24 cellular contexts compared by ENCODE assay signal in the genomic region with DNA sequence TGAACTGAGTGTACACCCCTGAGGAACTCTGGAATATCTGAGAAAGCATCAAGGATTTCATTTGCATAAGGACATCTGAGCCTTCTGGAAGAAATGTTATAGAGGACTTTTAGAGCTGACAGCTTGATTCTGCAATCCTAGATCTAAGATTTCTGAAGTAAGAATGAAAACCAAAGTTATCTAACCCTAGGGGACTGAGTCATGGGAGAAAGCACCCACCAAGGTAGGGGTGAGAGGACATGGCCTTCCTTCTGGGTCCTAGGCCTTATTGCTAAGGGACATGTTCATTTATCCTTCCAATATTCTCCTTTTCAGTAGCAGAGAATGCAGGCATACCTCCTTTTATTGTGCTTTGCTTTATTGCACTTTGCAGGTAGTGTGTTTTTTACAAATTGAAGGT.
DNase-seq lines count a peak whose midpoint lies in the region; ATAC-seq and TF ChIP-seq lines count a peak whose summit lies in the region.
"Had no signal": no experiment of that assay in that cellular context is flagged by ENCODE, and none has a peak within 500 bp of the region (broad histone marks: within the 10 kb centered on the region; RNA-seq: fewer than 3 reads in every experiment).

No MANE protein-coding gene starts in this region.

- H3K4me1 ChIP-seq in lower lobe of right lung = peaks cover 15% of the 10 kb centered on the region
- H3K4me1 ChIP-seq: tibial artery had no signal

- POLR2A ChIA-PET in CD4-positive, alpha-beta T cell (lab: Charles Lee) = no interaction called here
- POLR2A ChIA-PET in activated CD4-positive, alpha-beta memory T cell treated with anti-CD3 and anti-CD28 coated beads, Interleukin-2, amount 10 ng/mL, durations not matched to agents 7 days and 5 days (lab: Charles Lee) = interaction anchor here (0.5 to 1.6 kb wide), 6 partner anchors 42 to 580 kb away, joined by 3 to 5 read pairs (median 3); a partner anchor contains a TSS

- no peak overlapping the region for H3K4me3 ChIP-seq in foreskin fibroblast (ENCODE audit: low read depth in 1 of 2, low read length in 2 of 2)
- no peak overlapping the region for H3K4me3 ChIP-seq in lower lobe of right lung
- H3K4me3 ChIP-seq: esophagus muscularis mucosa, PC-9, stomach, tibial artery had no signal

- H3K4me1 Mint-ChIP-seq in T-helper 1 cell treated with Interleukin-12 subunit alpha and Interleukin-12 subunit beta and Interleukin-4 antibody, amounts not matched to agents 30 μg/mL and 1 μg/mL, for 36 hours (ENCODE audit: low read depth) = peaks cover 40% of the 10 kb centered on the region
- peaks cover 24% of the 10 kb centered on the region for H3K4me1 Mint-ChIP-seq in CD4-positive, alpha-beta T cell (ENCODE audit: low read depth)
- peaks cover 26% of the 10 kb centered on the region for H3K4me1 Mint-ChIP-seq in activated CD4-positive, alpha-beta memory T cell treated with anti-CD3 and anti-CD28 coated beads, Interleukin-2, amount 10 ng/mL, durations not matched to agents 7 days and 5 days

- no peak for ATAC-seq in CD4-positive, alpha-beta T cell (ENCODE audit: poor library complexity)
- ATAC-seq in SK-N-SH treated with all-trans-retinoic acid at 6 μM for 48 hours (no peak), lower lobe of right lung (no peak), HG03139 (IDR thresholded peaks at IDR 0.05; ENCODE audit: unreplicated experiment) (no peak)

- H3K36me3 ChIP-seq in lower lobe of right lung = no peaks in the 10 kb centered on the region
- H3K36me3 ChIP-seq: esophagus muscularis mucosa, stomach, tibial artery had no signal

- TF ChIP-seq CTCF in CD4-positive, alpha-beta T cell (IDR thresholded peaks at IDR 0.05) = no peak
- TF ChIP-seq CTCF in foreskin fibroblast (IDR thresholded peaks at IDR 0.05; ENCODE audit: low read depth, low read length) (no peak), lower lobe of right lung (IDR thresholded peaks at IDR 0.05) (no peak)

- H3K27ac ChIP-seq in CD4-positive, alpha-beta T cell (ENCODE audit: low read depth, low read length) = no peak overlapping the region
- H3K27ac ChIP-seq in lower lobe of right lung = no peak overlapping the region
- H3K27ac ChIP-seq: esophagus muscularis mucosa, HL-60, PC-9, stomach, tibial artery had no signal

- H3K36me3 Mint-ChIP-seq in T-helper 1 cell treated with Interleukin-12 subunit alpha and Interleukin-12 subunit beta and Interleukin-4 antibody, amounts not matched to agents 30 μg/mL and 1 μg/mL, for 36 hours (ENCODE audit: low read depth) = peaks cover 2% of the 10 kb centered on the region
- no peaks in the 10 kb centered on the region for H3K36me3 Mint-ChIP-seq in CD4-positive, alpha-beta T cell (ENCODE audit: low read depth)
- no peaks in the 10 kb centered on the region for H3K36me3 Mint-ChIP-seq in activated CD4-positive, alpha-beta memory T cell treated with anti-CD3 and anti-CD28 coated beads, Interleukin-2, amount 10 ng/mL, durations not matched to agents 7 days and 5 days (ENCODE audit: low read depth)
- H3K36me3 Mint-ChIP-seq: activated naive CD4-positive, alpha-beta T cell treated with anti-CD3 and anti-CD28 coated beads, Interleukin-2, amount 50 U/mL, for 72 hours had no signal

- H3K9me3 ChIP-seq in CD4-positive, alpha-beta T cell (ENCODE audit: control insufficient read depth, low read length) = no peaks in the 10 kb centered on the region
- no peaks in the 10 kb centered on the region for H3K9me3 ChIP-seq in lower lobe of right lung
- H3K9me3 ChIP-seq: esophagus muscularis mucosa, stomach, tibial artery had no signal

- DNase-seq in T-helper 1 cell (no peak), foreskin fibroblast (peak; percentile 21 to 45), lower lobe of right lung (no peak)
- no peak for DNase-seq in CD4-positive, alpha-beta T cell
- DNase-seq in activated CD4-positive, alpha-beta memory T cell treated with anti-CD3 and anti-CD28 coated beads, Interleukin-2, amount 10 ng/mL, durations not matched to agents 7 days and 5 days = no peak
- DNase-seq: activated B cell treated with CpG ODN at 0.5 μM for 24 hours; activated T-cell treated with anti-CD3 and anti-CD28 coated beads, Interleukin-2, amount 50 U/mL, for 48 hours; DMS53; foreskin melanocyte; GDM1; mammary epithelial cell; NCI-H1048; NCI-H1694 treated with DMSO at 0.1 percent for 48 hours; NK-92 treated with Interleukin-12 subunit alpha and Interleukin-12 subunit beta, amount 100 ng/mL, for 24 hours; PC-9; Right ventricle myocardium superior; stomach; tibial artery had no signal

- H3K27ac Mint-ChIP-seq in T-helper 1 cell treated with Interleukin-12 subunit alpha and Interleukin-12 subunit beta and Interleukin-4 antibody, amounts not matched to agents 30 μg/mL and 1 μg/mL, for 36 hours = peak overlapping the region; percentile 89
- peak overlapping the region; percentile 79 for H3K27ac Mint-ChIP-seq in CD4-positive, alpha-beta T cell
- H3K27ac Mint-ChIP-seq in activated CD4-positive, alpha-beta memory T cell treated with anti-CD3 and anti-CD28 coated beads, Interleukin-2, amount 10 ng/mL, durations not matched to agents 7 days and 5 days = peak overlapping the region; percentile 36

- H3K27me3 Mint-ChIP-seq in T-helper 1 cell treated with Interleukin-12 subunit alpha and Interleukin-12 subunit beta and Interleukin-4 antibody, amounts not matched to agents 30 μg/mL and 1 μg/mL, for 36 hours (ENCODE audit: low read depth) = no peaks in the 10 kb centered on the region
- no peaks in the 10 kb centered on the region for H3K27me3 Mint-ChIP-seq in CD4-positive, alpha-beta T cell
- no peaks in the 10 kb centered on the region for H3K27me3 Mint-ChIP-seq in activated CD4-positive, alpha-beta memory T cell treated with anti-CD3 and anti-CD28 coated beads, Interleukin-2, amount 10 ng/mL, durations not matched to agents 7 days and 5 days
- H3K27me3 Mint-ChIP-seq: activated B cell treated with CpG ODN at 0.5 μM for 24 hours had no signal

- no peak overlapping the region for H3K4me3 Mint-ChIP-seq in T-helper 1 cell treated with Interleukin-12 subunit alpha and Interleukin-12 subunit beta and Interleukin-4 antibody, amounts not matched to agents 30 μg/mL and 1 μg/mL, for 36 hours
- peak overlapping the region; percentile 59 for H3K4me3 Mint-ChIP-seq in CD4-positive, alpha-beta T cell
- no peak overlapping the region for H3K4me3 Mint-ChIP-seq in activated CD4-positive, alpha-beta memory T cell treated with anti-CD3 and anti-CD28 coated beads, Interleukin-2, amount 10 ng/mL, durations not matched to agents 7 days and 5 days

- H3K27me3 ChIP-seq in CD4-positive, alpha-beta T cell (ENCODE audit: control insufficient read depth, insufficient read depth, low read length) = no peaks in the 10 kb centered on the region
- H3K27me3 ChIP-seq in lower lobe of right lung (ENCODE audit: low read depth) = peaks cover 4% of the 10 kb centered on the region
- H3K27me3 ChIP-seq: esophagus muscularis mucosa, stomach, tibial artery had no signal

- H3K9me3 Mint-ChIP-seq in T-helper 1 cell treated with Interleukin-12 subunit alpha and Interleukin-12 subunit beta and Interleukin-4 antibody, amounts not matched to agents 30 μg/mL and 1 μg/mL, for 36 hours = no peaks in the 10 kb centered on the region
- H3K9me3 Mint-ChIP-seq in CD4-positive, alpha-beta T cell = no peaks in the 10 kb centered on the region
- no peaks in the 10 kb centered on the region for H3K9me3 Mint-ChIP-seq in activated CD4-positive, alpha-beta memory T cell treated with anti-CD3 and anti-CD28 coated beads, Interleukin-2, amount 10 ng/mL, durations not matched to agents 7 days and 5 days
- H3K9me3 Mint-ChIP-seq: activated B cell treated with CpG ODN at 0.5 μM for 24 hours had no signal

- CTCF ChIA-PET in CD4-positive, alpha-beta T cell (lab: Charles Lee) = no interaction called here
- CTCF ChIA-PET in activated CD4-positive, alpha-beta memory T cell treated with anti-CD3 and anti-CD28 coated beads, Interleukin-2, amount 10 ng/mL, durations not matched to agents 7 days and 5 days (lab: Charles Lee) = interaction anchor here (1.3 kb wide), 1 partner anchor 118 kb away, joined by 4 read pairs; no protein-coding TSS in a partner anchor

- intact Hi-C loops in CD4-positive, alpha-beta T cell (cut with DNase I, micrococcal nuclease) = no loop called here
- intact Hi-C loops in lower lobe of right lung (cut with DNase I) = no loop called here

TF ChIP-seq in SK-N-SH treated with all-trans-retinoic acid at 6 μM for 48 hours, 23 proteins besides CTCF, POLR2A, EP300 and RAD21:
- TF ChIP-seq ZC3H10 (CRISPR knock-in tag; IDR thresholded peaks at IDR 0.05) = no peak
- no peak for TF ChIP-seq SNAI2 (CRISPR knock-in tag; IDR thresholded peaks at IDR 0.05)
- TF ChIP-seq TOX (CRISPR knock-in tag; IDR thresholded peaks at IDR 0.05; ENCODE audit: borderline replicate concordance) = no peak

Comparison
In these comparisons a context has a peak if more than half of its experiments do, and no peak if none do; other contexts are left out.
1. H3K27ac Mint-ChIP-seq: peak in every context shown above with its lines; median percentile 89 in T-helper 1 cell treated with Interleukin-12 subunit alpha and Interleukin-12 subunit beta and Interleukin-4 antibody, amounts not matched to agents 30 μg/mL and 1 μg/mL, for 36 hours; 79 in CD4-positive, alpha-beta T cell; 36 in activated CD4-positive, alpha-beta memory T cell treated with anti-CD3 and anti-CD28 coated beads, Interleukin-2, amount 10 ng/mL, durations not matched to agents 7 days and 5 days.
2. DNase-seq: peak in foreskin fibroblast (2 of 2); none in T-helper 1 cell (0 of 5), CD4-positive, alpha-beta T cell (0 of 10), activated CD4-positive, alpha-beta memory T cell treated with anti-CD3 and anti-CD28 coated beads, Interleukin-2, amount 10 ng/mL, durations not matched to agents 7 days and 5 days (single experiment) and lower lobe of right lung (single experiment).